In the genomic region with DNA sequence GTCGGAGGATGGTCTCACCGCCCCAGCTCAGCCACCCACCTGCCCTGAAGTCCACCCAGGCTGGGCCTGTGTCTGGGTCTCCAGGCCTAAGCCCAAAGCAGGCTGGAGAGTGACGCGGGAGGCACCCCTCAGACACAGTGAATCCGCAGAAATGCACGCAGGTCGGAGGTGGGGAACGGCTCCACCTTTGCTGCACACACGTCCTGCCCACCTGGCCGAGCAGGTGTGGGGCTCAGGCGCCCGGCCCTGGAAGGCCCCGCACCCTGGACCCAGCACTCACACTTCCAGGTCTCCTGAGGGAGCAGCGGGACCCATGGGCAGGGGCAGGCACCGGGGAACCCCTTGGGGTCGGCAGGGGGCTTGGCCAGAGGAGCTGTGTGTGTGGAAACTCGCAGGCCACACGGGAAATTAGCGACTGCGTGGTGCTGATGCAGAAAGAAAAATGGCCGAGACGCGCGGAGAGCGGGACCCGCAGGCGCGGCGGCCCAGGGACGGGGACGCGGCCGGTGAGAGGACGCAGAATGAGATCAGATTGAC, we compare ENCODE assay signal across 21 cellular contexts. TPM values are rescaled to one million over a fixed set of nuclear protein-coding genes. Genes with fewer than 3 reads are reported as not detected.
DNase-seq lines count a peak whose midpoint lies in the region; TF ChIP-seq lines count a peak whose summit lies in the region.
"Had no signal": no experiment of that assay in that cellular context is flagged by ENCODE, and none has a peak within 500 bp of the region (broad histone marks: within the 10 kb centered on the region; RNA-seq: fewer than 3 reads in every experiment).

No MANE protein-coding gene starts in this region.

- DNase-seq in CD14-positive monocyte (ENCODE audit: low spot score) (no peak), H9 (peak; percentile 39), neural crest cell (ENCODE audit: low read depth, low spot score) (no peak), A673 (ENCODE audit: low spot score) (no peak), amygdala (lab: John Stamatoyannopoulos, UW) (no peak), HPDE6-E6E7 (ENCODE audit: extremely low spot score) (no peak), NCI-H2171 treated with DMSO at 0.1 percent for 48 hours (lab: John Stamatoyannopoulos, UW) (no peak)
- DNase-seq: activated CD8-positive, alpha-beta memory T cell treated with anti-CD3 and anti-CD28 coated beads, Interleukin-2, amount 50 U/mL, for 48 hours; activated effector memory CD4-positive, alpha-beta T cell treated with Interleukin-2 at 50 U/mL for 16 hours; DMS53; glutamatergic neuron; MM.1S; NCI-H1436; NCI-H510A; NK-92 treated with Interleukin-12 subunit alpha and Interleukin-12 subunit beta, amount 100 ng/mL, for 24 hours had no signal

- no peak overlapping the region for H3K56ac ChIP-seq in H9 (ENCODE audit: insufficient read length, low read depth, low read length)

- H3K79me1 ChIP-seq in H9 (ENCODE audit: insufficient read depth, low read depth, low read length, poor library complexity, severe bottlenecking) = no peaks in the 10 kb centered on the region

- H3K9me3 Mint-ChIP-seq in CD14-positive monocyte (no peaks in the 10 kb centered on the region), H9 (no peaks in the 10 kb centered on the region; a peak in 1 of 5 replicates), neural crest cell (no peaks in the 10 kb centered on the region)
- no peaks in the 10 kb centered on the region for H3K9me3 Mint-ChIP-seq in dendritic cell treated with granulocyte-macrophage colony-stimulating factor and Interleukin-4, amounts not matched to agents 40 ng/mL and 50 ng/mL, for 4 days
- H3K9me3 Mint-ChIP-seq: naive thymus-derived CD8-positive, alpha-beta T cell; T-helper 2 cell treated with Interferon-gamma antibody and Interleukin-4, amounts not matched to agents 5 μg/mL and 100 μg/mL, for 36 hours had no signal

- H3T11ph ChIP-seq in H9 (ENCODE audit: low read length) = no peak overlapping the region

- H3K9me3 ChIP-seq in H9 (ENCODE audit: control insufficient read depth, low read depth, low read length) (no peaks in the 10 kb centered on the region), A673 (ENCODE audit: low read depth, low read length, poor library complexity, severe bottlenecking) (no peaks in the 10 kb centered on the region)

- H3K36me3 Mint-ChIP-seq in CD14-positive monocyte (peaks cover 24 to 42% of the 10 kb centered on the region in 2 donors), H9 (ENCODE audit: insufficient read depth in 1 of 3, low read depth in 3 of 3) (peaks cover 4 to 20% (median 14%) of the 10 kb centered on the region in 3 experiments; a peak in 6 of 7 replicates), neural crest cell (ENCODE audit: low read depth) (no peaks in the 10 kb centered on the region)
- H3K36me3 Mint-ChIP-seq in dendritic cell treated with granulocyte-macrophage colony-stimulating factor and Interleukin-4, amounts not matched to agents 40 ng/mL and 50 ng/mL, for 4 days (ENCODE audit: low read depth) = peaks cover 99% of the 10 kb centered on the region

- H2BK20ac ChIP-seq in H9 (ENCODE audit: low read depth, low read length, poor library complexity, severe bottlenecking) = no peak overlapping the region

- no peak overlapping the region for H3K4me2 ChIP-seq in H9 (ENCODE audit: insufficient read depth, insufficient read length, low read length)

- no peak overlapping the region for H3K4me3 ChIP-seq in A673 (ENCODE audit: low read depth, low read length, poor library complexity, severe bottlenecking)
- H3K4me3 ChIP-seq: coronary artery, SK-N-MC had no signal

- H2BK15ac ChIP-seq in H9 (ENCODE audit: low read depth, low read length) = no peak overlapping the region

- no peak overlapping the region for H3K14ac ChIP-seq in H9 (ENCODE audit: insufficient read depth, low read length)

- CTCF ChIA-PET in A673 (lab: Charles Lee) = no interaction called here

- H3K23me2 ChIP-seq in H9 (ENCODE audit: insufficient read length, low read depth, low read length, poor library complexity, severe bottlenecking) = no peaks in the 10 kb centered on the region

- no peak overlapping the region for H2BK5ac ChIP-seq in H9 (ENCODE audit: insufficient read length, low read length)

- WGBS in H9 (ENCODE audit: extremely low coverage, insufficient read length, low lambda C conversion rate) = no CpG with 5 or more reads among the region's 34 CpGs

- POLR2A ChIA-PET in A673 (lab: Charles Lee; ENCODE audit: low non-redundant PET) = no interaction called here

- no peak overlapping the region for H4K5ac ChIP-seq in H9 (ENCODE audit: insufficient read length, low read depth, low read length)

- H2AK5ac ChIP-seq in H9 (ENCODE audit: insufficient read length, low read length) = no peak overlapping the region

- TF ChIP-seq CTCF in CD14-positive monocyte (IDR thresholded peaks at IDR 0.05) (no peak), H9 (conservative IDR thresholded peaks at IDR 0.05) (no peak), neural crest cell (conservative IDR thresholded peaks at IDR 0.05) (no peak), A673 (conservative IDR thresholded peaks at IDR 0.05; ENCODE audit: low read depth, low read length) (no peak)

- H3K36me3 ChIP-seq in A673 (ENCODE audit: insufficient read depth, low read length, poor library complexity, severe bottlenecking) = peaks cover 6% of the 10 kb centered on the region

- no peak overlapping the region for H3K4ac ChIP-seq in H9 (ENCODE audit: low read depth, low read length)

- no peak overlapping the region for H3K18ac ChIP-seq in H9 (ENCODE audit: insufficient read length, low read depth, low read length)

- BruUV-seq in A673 (replicated peaks; lab: Mats Ljungman, UMichigan) = no TSS peak

- H3K27ac ChIP-seq in H9 (ENCODE audit: insufficient read length, low read depth, low read length) (no peak overlapping the region), A673 (ENCODE audit: low read depth, low read length, poor library complexity, severe bottlenecking) (no peak overlapping the region)
- H3K27ac ChIP-seq: SK-N-MC, VCaP had no signal

- no peak overlapping the region for H2BK12ac ChIP-seq in H9 (ENCODE audit: insufficient read length, low read depth, low read length)

- H3K27ac Mint-ChIP-seq in CD14-positive monocyte = peak overlapping the region; percentile 84 to 95 (median 94)
- H3K27ac Mint-ChIP-seq in H9 = no peak overlapping the region
- H3K27ac Mint-ChIP-seq in dendritic cell treated with granulocyte-macrophage colony-stimulating factor and Interleukin-4, amounts not matched to agents 40 ng/mL and 50 ng/mL, for 4 days = peak overlapping the region; percentile 94
- H3K27ac Mint-ChIP-seq in neural crest cell (ENCODE audit: unreplicated experiment) = no peak overlapping the region

- H3K27me3 Mint-ChIP-seq in CD14-positive monocyte (ENCODE audit: low read depth in 3 of 3) (no peaks in the 10 kb centered on the region), H9 (ENCODE audit: low read depth) (no peaks in the 10 kb centered on the region; the same call in 1 of the 2 replicates), neural crest cell (ENCODE audit: low read depth) (no peaks in the 10 kb centered on the region)
- no peaks in the 10 kb centered on the region for H3K27me3 Mint-ChIP-seq in dendritic cell treated with granulocyte-macrophage colony-stimulating factor and Interleukin-4, amounts not matched to agents 40 ng/mL and 50 ng/mL, for 4 days
- H3K27me3 Mint-ChIP-seq: naive thymus-derived CD8-positive, alpha-beta T cell had no signal

- H4K20me1 ChIP-seq in H9 (ENCODE audit: control insufficient read depth, insufficient read depth, insufficient read length) = no peaks in the 10 kb centered on the region

- H3K9ac ChIP-seq in H9 (ENCODE audit: extremely low read depth, insufficient read length, low read length) = no peak overlapping the region

- intact Hi-C loops in CD14-positive monocyte (cut with micrococcal nuclease) = no loop called here
- intact Hi-C loops in dendritic cell treated with granulocyte-macrophage colony-stimulating factor and Interleukin-4, amounts not matched to agents 40 ng/mL and 50 ng/mL, for 4 days (cut with micrococcal nuclease) = loop anchor here (2.0 kb wide), 1 partner anchor 19 kb away; the partner anchor contains the start of gene NARF
- intact Hi-C loops in A673 (cut with micrococcal nuclease; ENCODE audit: unreplicated experiment) = no loop called here

- H3K23ac ChIP-seq in H9 (ENCODE audit: insufficient read length, low read depth, low read length) = no peak overlapping the region

- H3K4me1 ChIP-seq in H9 (ENCODE audit: insufficient read depth, low read length) = no peaks in the 10 kb centered on the region; the same call in 1 of the 2 replicates
- H3K4me1 ChIP-seq in A673 (ENCODE audit: insufficient read depth, low read length, poor library complexity, severe bottlenecking) = peaks cover 10% of the 10 kb centered on the region

- no peak overlapping the region for H2BK120ac ChIP-seq in H9 (ENCODE audit: low read depth, low read length, poor library complexity, severe bottlenecking)

- H3K27me3 ChIP-seq in H9 (ENCODE audit: insufficient read depth, low read length) = no peaks in the 10 kb centered on the region
- no peaks in the 10 kb centered on the region for H3K27me3 ChIP-seq in A673 (replicated peaks; ENCODE audit: insufficient read depth, low read depth, low read length, poor library complexity)

- peak overlapping the region; percentile 27 to 90 for H3K4me3 Mint-ChIP-seq in CD14-positive monocyte
- no peak overlapping the region for H3K4me3 Mint-ChIP-seq in H9
- H3K4me3 Mint-ChIP-seq in dendritic cell treated with granulocyte-macrophage colony-stimulating factor and Interleukin-4, amounts not matched to agents 40 ng/mL and 50 ng/mL, for 4 days = peak overlapping the region; percentile 70
- H3K4me3 Mint-ChIP-seq in neural crest cell = peak overlapping the region; percentile 57
- H3K4me3 Mint-ChIP-seq: T-helper 2 cell treated with Interferon-gamma antibody and Interleukin-4, amounts not matched to agents 5 μg/mL and 100 μg/mL, for 36 hours had no signal

- H4K91ac ChIP-seq in H9 (ENCODE audit: insufficient read length, low read depth, low read length) = no peak overlapping the region

- no peak overlapping the region for H2AFZ ChIP-seq in H9 (ENCODE audit: low read length)

- no peaks in the 10 kb centered on the region for H3K79me2 ChIP-seq in H9 (ENCODE audit: insufficient read depth, low read length)

- no peak overlapping the region for H4K8ac ChIP-seq in H9 (replicated peaks; ENCODE audit: insufficient read length, low read depth, low read length)

- H3K4me1 Mint-ChIP-seq in CD14-positive monocyte = peaks cover 26% of the 10 kb centered on the region
- peaks cover 9 to 23% of the 10 kb centered on the region in 2 experiments for H3K4me1 Mint-ChIP-seq in H9
- peaks cover 57% of the 10 kb centered on the region for H3K4me1 Mint-ChIP-seq in dendritic cell treated with granulocyte-macrophage colony-stimulating factor and Interleukin-4, amounts not matched to agents 40 ng/mL and 50 ng/mL, for 4 days (ENCODE audit: low read depth)
- H3K4me1 Mint-ChIP-seq in neural crest cell = peaks cover 5% of the 10 kb centered on the region

RNA-seq across cellular contexts. Expression of gene CYBC1, which starts 10.7 kb away (rescaled TPM):
- polyA plus RNA-seq in CD14-positive monocyte = 100 to 1,000 TPM; 160 to 217 TPM
- total RNA-seq in H9 (2021) (80.4 and 81.7 TPM in 2 replicates), neural crest cell (111 and 115 TPM in 2 replicates), A673 (2021) (72.8 and 91.1 TPM in 2 replicates)

RNA-seq across cellular contexts. Expression of gene NARF, which starts 18.6 kb away (rescaled TPM):
- 100 to 1,000 TPM; 100 to 101 TPM for polyA plus RNA-seq in CD14-positive monocyte
- total RNA-seq in H9 (2021) = 124 and 129 TPM in 2 replicates
- total RNA-seq in neural crest cell = 73.3 and 84.2 TPM in 2 replicates
- 74.1 and 75.7 TPM in 2 replicates for total RNA-seq in A673 (2021)

RNA-seq across cellular contexts. Expression of gene OGFOD3, which starts 21.5 kb away (rescaled TPM):
- polyA plus RNA-seq in CD14-positive monocyte = 10 to 100 TPM; 25.2 to 36.4 TPM
- total RNA-seq in H9 (2021) = 25.4 and 27.8 TPM in 2 replicates
- 33.3 and 35.6 TPM in 2 replicates for total RNA-seq in neural crest cell
- total RNA-seq in A673 (2021) = 25.0 and 30.9 TPM in 2 replicates

RNA-seq across cellular contexts. Expression of gene HEXD, which starts 21.8 kb away (rescaled TPM):
- polyA plus RNA-seq in CD14-positive monocyte = 10 to 100 TPM in 1 of 2 donors, 1 to 10 TPM in 1; 8.9 to 12.7 TPM
- 23.2 and 24.1 TPM in 2 replicates for total RNA-seq in H9 (2021)
- total RNA-seq in neural crest cell = 47.8 and 48.5 TPM in 2 replicates
- total RNA-seq in A673 (2021) = 20.1 and 24.0 TPM in 2 replicates

Comparison
In these comparisons a context has a peak if more than half of its experiments do, and no peak if none do; other contexts are left out.
1. H3K27ac Mint-ChIP-seq: peak in CD14-positive monocyte (7 of 7) and dendritic cell treated with granulocyte-macrophage colony-stimulating factor and Interleukin-4, amounts not matched to agents 40 ng/mL and 50 ng/mL, for 4 days (single experiment); none in H9 (0 of 3) and neural crest cell (single experiment).
2. H3K4me3 Mint-ChIP-seq: peak in CD14-positive monocyte (2 of 2), dendritic cell treated with granulocyte-macrophage colony-stimulating factor and Interleukin-4, amounts not matched to agents 40 ng/mL and 50 ng/mL, for 4 days (single experiment) and neural crest cell (single experiment); none in H9 (0 of 2).